Comparison of ENCODE assay signal across 9 cellular contexts in genomic region chr4:11469900-11470708, GRCh38. TPM values are rescaled to one million over a fixed set of nuclear protein-coding genes. Genes with fewer than 3 reads are reported as not detected.
DNase-seq lines count a peak whose midpoint lies in the region; ATAC-seq, FAIRE-seq and TF ChIP-seq lines count a peak whose summit lies in the region.
"Had no signal": no experiment of that assay in that cellular context is flagged by ENCODE, and none has a peak within 500 bp of the region (broad histone marks: within the 10 kb centered on the region; RNA-seq: fewer than 3 reads in every experiment).

No MANE protein-coding gene starts in this region.

- peak overlapping the region; percentile 66 for H3K9ac ChIP-seq in mammary epithelial cell (ENCODE audit: insufficient read depth, low read length)
- H3K9ac ChIP-seq in colonic mucosa (ENCODE audit: low read depth in 2 of 2, low read length in 2 of 2) = no peak overlapping the region

- BruUV-seq in mammary epithelial cell (replicated peaks; lab: Mats Ljungman, UMichigan) = TSS peak; percentile 40

- TF ChIP-seq CTCF in mammary epithelial cell (conservative IDR thresholded peaks at IDR 0.05 in 1 of 2, IDR thresholded peaks at IDR 0.05 in 1 of 2; ENCODE audit: extremely low read depth in 1 of 2, insufficient read depth in 1 of 2, low read depth in 1 of 2, low read length in 2 of 2) = no peak
- no peak for TF ChIP-seq CTCF in colonic mucosa (IDR thresholded peaks at IDR 0.05)
- no peak for TF ChIP-seq CTCF in right lobe of liver (IDR thresholded peaks at IDR 0.05)
- no peak for TF ChIP-seq CTCF in psoas muscle (IDR thresholded peaks at IDR 0.05)

- H3K4me3 ChIP-seq in mammary epithelial cell (replicated peaks in 1 of 3; ENCODE audit: insufficient read depth in 1 of 3, low read depth in 2 of 3, low read length in 3 of 3) = peak overlapping the region in 1 of 3 experiments; percentile 18
- H3K4me3 ChIP-seq in colonic mucosa = no peak overlapping the region
- H3K4me3 ChIP-seq in right lobe of liver = no peak overlapping the region
- H3K4me3 ChIP-seq in psoas muscle = no peak overlapping the region
- no peak overlapping the region for H3K4me3 ChIP-seq in SJCRH30

- FAIRE-seq in GM12891 (lab: Jason Lieb, UNC) = peak; percentile 80

- H3K4me1 ChIP-seq in mammary epithelial cell (ENCODE audit: insufficient read depth, low read length) (peaks cover 29% of the 10 kb centered on the region), colonic mucosa (no peaks in the 10 kb centered on the region), right lobe of liver (no peaks in the 10 kb centered on the region), psoas muscle (no peaks in the 10 kb centered on the region), SJCRH30 (no peaks in the 10 kb centered on the region)

- intact Hi-C loops in mammary epithelial cell (cut with micrococcal nuclease) (no loop called here), colonic mucosa (cut with DNase I) (no loop called here), right lobe of liver (cut with DNase I) (no loop called here), psoas muscle (cut with DNase I) (no loop called here)

- CTCF ChIA-PET in mammary epithelial cell (lab: Charles Lee; ENCODE audit: low non-redundant PET) = no interaction called here

- DNase-seq in GM12891 (ENCODE audit: insufficient read length, low spot score) (no peak), mammary epithelial cell (peak; percentile 77), colonic mucosa (no peak), right lobe of liver (no peak), psoas muscle (no peak), SJCRH30 (no peak)
- DNase-seq: T-helper 9 cell had no signal

- 3% methylated on average over 6 of the region's 6 CpGs for WGBS in mammary epithelial cell (ENCODE audit: low coverage, missing lambda C conversion rate)
- WGBS in right lobe of liver (ENCODE audit: insufficient coverage, low coverage, low lambda C conversion rate, missing lambda C conversion rate) = 71% methylated on average over 6 of the region's 6 CpGs
- WGBS in psoas muscle, 3 donors = 50 to 54% (median 51%) methylated on average over 6 of the region's 6 CpGs

- no peaks in the 10 kb centered on the region for H4K20me1 ChIP-seq in mammary epithelial cell (ENCODE audit: insufficient read depth, low read length)

- in situ Hi-C loops in mammary epithelial cell (cut with MboI; ENCODE audit: low sequenced_read_pairs in 2 of 2) = no loop called here

- no peak for TF ChIP-seq POLR2A in GM12891 (IDR thresholded peaks at IDR 0.05; ENCODE audit: low read depth, low read length)
- no peak for TF ChIP-seq POLR2A in right lobe of liver (IDR thresholded peaks at IDR 0.05)

- H3K9me3 ChIP-seq in mammary epithelial cell (replicated peaks; ENCODE audit: insufficient read depth, low read length) (no peaks in the 10 kb centered on the region), colonic mucosa (no peaks in the 10 kb centered on the region), right lobe of liver (no peaks in the 10 kb centered on the region), psoas muscle (no peaks in the 10 kb centered on the region), SJCRH30 (replicated peaks) (no peaks in the 10 kb centered on the region)

- H3K27ac ChIP-seq in mammary epithelial cell (ENCODE audit: insufficient read depth, low read depth, low read length) (peak overlapping the region; percentile 88), colonic mucosa (no peak overlapping the region), right lobe of liver (no peak overlapping the region), psoas muscle (no peak overlapping the region), SJCRH30 (no peak overlapping the region)

- H3K4me2 ChIP-seq in mammary epithelial cell (ENCODE audit: insufficient read depth, low read depth, low read length) = peak overlapping the region; percentile 81

- H3K36me3 ChIP-seq in mammary epithelial cell (ENCODE audit: insufficient read depth, low read length) (no peaks in the 10 kb centered on the region), colonic mucosa (no peaks in the 10 kb centered on the region), right lobe of liver (no peaks in the 10 kb centered on the region), psoas muscle (ENCODE audit: insufficient read depth in 1 of 2, low read depth in 1 of 2) (no peaks in the 10 kb centered on the region), SJCRH30 (no peaks in the 10 kb centered on the region)

- no peaks in the 10 kb centered on the region for H3K79me2 ChIP-seq in mammary epithelial cell (ENCODE audit: insufficient read depth, low read length)

- peak; percentile 70 for ATAC-seq in GM19452 (IDR thresholded peaks at IDR 0.05; ENCODE audit: unreplicated experiment)
- peak; percentile 77 for ATAC-seq in HG03095 (IDR thresholded peaks at IDR 0.05; ENCODE audit: unreplicated experiment)
- ATAC-seq in right lobe of liver = no peak
- ATAC-seq in psoas muscle = no peak

- H3K27me3 ChIP-seq in mammary epithelial cell (ENCODE audit: insufficient read depth, low read length) (no peaks in the 10 kb centered on the region), colonic mucosa (no peaks in the 10 kb centered on the region), right lobe of liver (no peaks in the 10 kb centered on the region), psoas muscle (ENCODE audit: insufficient read depth in 3 of 3, low read length in 2 of 3) (no peaks in the 10 kb centered on the region), SJCRH30 (no peaks in the 10 kb centered on the region)

- peak overlapping the region; percentile 81 for H2AFZ ChIP-seq in mammary epithelial cell (ENCODE audit: low read depth, low read length)

- dilution Hi-C loops in mammary epithelial cell (cut with HindIII; ENCODE audit: low sequenced_read_pairs) = no loop called here

TF ChIP-seq in GM12891, 5 proteins besides CTCF, POLR2A, EP300 and RAD21:
- TF ChIP-seq SPI1 (IDR thresholded peaks at IDR 0.05; ENCODE audit: low read depth, low read length) = no peak
- TF ChIP-seq POU2F2 (IDR thresholded peaks at IDR 0.05; ENCODE audit: low read depth, low read length) = 0 out of 2 replicates have a peak, but pooled peaks have one; percentile 15
- no peak for TF ChIP-seq TAF1 (IDR thresholded peaks at IDR 0.05; ENCODE audit: low read depth, low read length)

RNA-seq across cellular contexts. Expression of gene HS3ST1, which starts 41.4 kb away (rescaled TPM):
- 0.17 TPM for polyA plus RNA-seq in GM12891 (2012; ENCODE audit: low read depth, missing spikeins)
- total RNA-seq in mammary epithelial cell = 10 to 100 TPM in 1 of 2 donors, 1 to 10 TPM in 1; 5.2 to 20.7 TPM
- 6.6 TPM for polyA plus RNA-seq in mammary epithelial cell
- polyA minus RNA-seq in mammary epithelial cell = 3.2 TPM
- 1 to 10 TPM; 6.6 to 7.6 TPM for total RNA-seq in colonic mucosa
- 1 to 10 TPM in 1 of 6 experiments, under 1 TPM in 5; 0.11 to 1.2 (median 0.25) TPM for total RNA-seq in right lobe of liver
- total RNA-seq in psoas muscle = under 1 TPM; 0.05 to 0.50 (median 0.25) TPM
- polyA plus RNA-seq in psoas muscle = under 1 TPM; 0.04 to 0.29 (median 0.10) TPM
- total RNA-seq in SJCRH30 (2014; rRNA removed; shearing (Covaris generic)) = not detected in 2 replicates

Comparison
In these comparisons a context has a peak if more than half of its experiments do, and no peak if none do; other contexts are left out.
1. ATAC-seq: peak in GM19452 (single experiment) and HG03095 (single experiment); none in right lobe of liver (0 of 4) and psoas muscle (0 of 4).